ENCODE assay signal across 14 cellular contexts in genomic region chr11:67279589-67280340, GRCh38. TPM values are rescaled to one million over a fixed set of nuclear protein-coding genes. Genes with fewer than 3 reads are reported as not detected.
A peak's percentile ranks its signal among the peaks of the same experiment; 100 is the strongest.
DNase-seq lines count a peak whose midpoint lies in the region; ATAC-seq and TF ChIP-seq lines count a peak whose summit lies in the region.
"Had no signal": no experiment of that assay in that cellular context is flagged by ENCODE, and none has a peak within 500 bp of the region (broad histone marks: within the 10 kb centered on the region; RNA-seq: fewer than 3 reads in every experiment).

No MANE protein-coding gene starts in this region.

- H3K4me1 Mint-ChIP-seq in CD4-positive, alpha-beta T cell (ENCODE audit: low read depth): peaks cover 45% of the 10 kb centered on the region

- H3K27me3 Mint-ChIP-seq in CD4-positive, alpha-beta T cell: no peaks in the 10 kb centered on the region

- H3K4me3 Mint-ChIP-seq in CD4-positive, alpha-beta T cell: peak overlapping the region; percentile 34

- TF ChIP-seq POLR2A in esophagus muscularis mucosa (IDR thresholded peaks at IDR 0.05; ENCODE audit: low read depth) (no peak), lower leg skin (IDR thresholded peaks at IDR 0.05) (no peak)

- no peaks in the 10 kb centered on the region for H3K27me3 ChIP-seq in CD4-positive, alpha-beta T cell (ENCODE audit: control insufficient read depth, insufficient read depth, low read length)
- H3K27me3 ChIP-seq in esophagus muscularis mucosa (no peaks in the 10 kb centered on the region), smooth muscle cell (ENCODE audit: low read depth) (no peaks in the 10 kb centered on the region)
- H3K27me3 ChIP-seq: MG63 had no signal

- CTCF ChIA-PET in CD4-positive, alpha-beta T cell (lab: Charles Lee): interaction anchor here (1.2 to 1.6 kb wide), 4 partner anchors 9 to 38 kb away, joined by 3 to 5 read pairs (median 4); partner anchors contain the start of gene ANKRD13D
- CTCF ChIA-PET in OCI-LY7 (lab: Charles Lee; ENCODE audit: unreplicated experiment): no interaction called here

- peak overlapping the region; percentile 90 for H3K27ac Mint-ChIP-seq in CD4-positive, alpha-beta T cell

- no peak for TF ChIP-seq CTCF in CD4-positive, alpha-beta T cell (IDR thresholded peaks at IDR 0.05)
- TF ChIP-seq CTCF in OCI-LY7 (conservative IDR thresholded peaks at IDR 0.05; ENCODE audit: low read length) (no peak), esophagus muscularis mucosa (IDR thresholded peaks at IDR 0.05) (no peak), smooth muscle cell (IDR thresholded peaks at IDR 0.05; ENCODE audit: borderline replicate concordance, insufficient read depth, poor library complexity, severe bottlenecking) (no peak), lower leg skin (IDR thresholded peaks at IDR 0.05) (no peak)

- H3K9me2 ChIP-seq in OCI-LY7 (ENCODE audit: insufficient read depth, low read length): no peaks in the 10 kb centered on the region

- H3K9me3 Mint-ChIP-seq in CD4-positive, alpha-beta T cell: no peaks in the 10 kb centered on the region

- H4K20me1 ChIP-seq in OCI-LY7 (ENCODE audit: insufficient read depth, low read length) (no peaks in the 10 kb centered on the region), smooth muscle cell (ENCODE audit: low read depth) (peaks cover 37% of the 10 kb centered on the region)

- no peak overlapping the region for H3K9ac ChIP-seq in smooth muscle cell (ENCODE audit: low read depth)

- no peak for TF ChIP-seq EP300 in esophagus muscularis mucosa (IDR thresholded peaks at IDR 0.05)

- intact Hi-C loops in CD4-positive, alpha-beta T cell (cut with DNase I, micrococcal nuclease): loop anchor here in 1 of 2 experiments (10.0 kb wide), 1 partner anchor 205 kb away; the partner anchor contains the start of gene AIP
- intact Hi-C loops in OCI-LY7 (cut with micrococcal nuclease; ENCODE audit: unreplicated experiment): no loop called here
- intact Hi-C loops in esophagus muscularis mucosa (cut with DNase I): no loop called here
- intact Hi-C loops in sciatic nerve (cut with DNase I): no loop called here
- intact Hi-C loops in lower leg skin (cut with DNase I; ENCODE audit: low total_unique reads): no loop called here

- H3K4me1 ChIP-seq in OCI-LY7 (ENCODE audit: insufficient read depth, low read length, poor library complexity, severe bottlenecking) (peaks cover 45% of the 10 kb centered on the region), esophagus muscularis mucosa (peaks cover 42 to 82% (median 59%) of the 10 kb centered on the region in 4 donors), smooth muscle cell (ENCODE audit: low read depth) (peaks cover 11% of the 10 kb centered on the region)
- H3K4me1 ChIP-seq: Caco-2 had no signal

- WGBS in esophagus muscularis mucosa: 84% methylated on average over 15 of the region's 17 CpGs
- WGBS in smooth muscle cell (ENCODE audit: low lambda C conversion rate): 96% methylated on average over 17 of the region's 17 CpGs
- 86 to 89% methylated on average over 13 to 17 of the region's 17 CpGs for WGBS in lower leg skin, 2 donors

- no peak overlapping the region for H3K4me3 ChIP-seq in OCI-LY7 (ENCODE audit: low read depth, low read length, poor library complexity, severe bottlenecking)
- no peak overlapping the region for H3K4me3 ChIP-seq in esophagus muscularis mucosa
- no peak overlapping the region for H3K4me3 ChIP-seq in smooth muscle cell
- no peak overlapping the region for H3K4me3 ChIP-seq in lower leg skin (ENCODE audit: low read depth, poor library complexity, severe bottlenecking)
- H3K4me3 ChIP-seq: MG63 had no signal

- H2AFZ ChIP-seq in OCI-LY7 (ENCODE audit: low read length) (no peak overlapping the region), smooth muscle cell (ENCODE audit: low read depth) (no peak overlapping the region)

- no peaks in the 10 kb centered on the region for H3K9me3 ChIP-seq in CD4-positive, alpha-beta T cell (ENCODE audit: control insufficient read depth, low read length)
- H3K9me3 ChIP-seq in OCI-LY7 (ENCODE audit: low read length) (no peaks in the 10 kb centered on the region), esophagus muscularis mucosa (no peaks in the 10 kb centered on the region), smooth muscle cell (replicated peaks; ENCODE audit: low read depth) (no peaks in the 10 kb centered on the region)
- H3K9me3 ChIP-seq: Caco-2, MG63 had no signal

- H3K36me3 ChIP-seq in OCI-LY7 (ENCODE audit: insufficient read depth, low read length): peaks cover 96% of the 10 kb centered on the region
- H3K36me3 ChIP-seq in esophagus muscularis mucosa: peaks cover 56 to 65% (median 61%) of the 10 kb centered on the region in 4 donors
- H3K36me3 ChIP-seq in smooth muscle cell (ENCODE audit: low read depth): peaks cover 5% of the 10 kb centered on the region

- H3K79me2 ChIP-seq in OCI-LY7 (ENCODE audit: insufficient read depth, low read depth, low read length): peaks cover 49% of the 10 kb centered on the region
- peaks cover 32% of the 10 kb centered on the region for H3K79me2 ChIP-seq in smooth muscle cell (ENCODE audit: low read depth)

- peak overlapping the region; percentile 97 for H3K27ac ChIP-seq in CD4-positive, alpha-beta T cell (ENCODE audit: low read depth, low read length)
- H3K27ac ChIP-seq in OCI-LY7 (ENCODE audit: low read depth, low read length, poor library complexity, severe bottlenecking) (peak overlapping the region; percentile 98), esophagus muscularis mucosa (replicated peaks in 1 of 4) (peak overlapping the region; percentile 7 to 87 (median 76)), smooth muscle cell (ENCODE audit: low read depth) (no peak overlapping the region)

- H3K4me2 ChIP-seq in OCI-LY7 (ENCODE audit: low read length) (no peak overlapping the region), smooth muscle cell (no peak overlapping the region)

- peaks cover 86% of the 10 kb centered on the region for H3K36me3 Mint-ChIP-seq in CD4-positive, alpha-beta T cell (ENCODE audit: low read depth)

- POLR2A ChIA-PET in CD4-positive, alpha-beta T cell (lab: Charles Lee): interaction anchor here (1.5 to 5.3 kb wide), 3 partner anchors 8 to 12 kb away, joined by 3 to 191 read pairs (median 15); partner anchors contain the start of gene ANKRD13D
- POLR2A ChIA-PET in OCI-LY7 (lab: Charles Lee): interaction anchor here (1.3 kb wide), 1 partner anchor 9 kb away, joined by 3 read pairs; no protein-coding TSS in a partner anchor

- no peak for ATAC-seq in CD4-positive, alpha-beta T cell (ENCODE audit: poor library complexity)
- ATAC-seq in sciatic nerve: no peak

- H3F3A ChIP-seq in smooth muscle cell (ENCODE audit: low read depth): no peaks in the 10 kb centered on the region

- no peak for DNase-seq in CD4-positive, alpha-beta T cell
- DNase-seq in OCI-LY7 (ENCODE audit: low spot score) (no peak), esophagus muscularis mucosa (ENCODE audit: extremely low spot score) (no peak), sciatic nerve (ENCODE audit: low spot score) (peak; percentile 53), smooth muscle cell (lab: John Stamatoyannopoulos, UW; ENCODE audit: unreplicated experiment) (no peak), lower leg skin (ENCODE audit: low spot score in 2 of 2) (no peak), NCI-H524 treated with DMSO at 0.1 percent for 48 hours (lab: John Stamatoyannopoulos, UW) (no peak)
- DNase-seq: activated gamma-delta T cell treated with Interleukin-2 at 50 U/mL for 16 hours, Caco-2, cortex of kidney, foreskin fibroblast, kidney glomerular epithelial cell, MG63, NCI-H2171 had no signal

- no TSS peak for BruUV-seq in OCI-LY7 (replicated peaks; lab: Mats Ljungman, UMichigan)

RNA-seq across cellular contexts. Expression of gene ANKRD13D, which starts 9.3 kb away (rescaled TPM):
- 100 to 1,000 TPM; 160 to 161 TPM for total RNA-seq in CD4-positive, alpha-beta T cell
- total RNA-seq in OCI-LY7 (2014; rRNA removed; shearing (Covaris generic)): 101 and 136 TPM in 2 replicates
- total RNA-seq in OCI-LY7 (2022): 119 and 136 TPM in 2 replicates
- 10 to 100 TPM; 27.7 to 53.0 (median 39.5) TPM for total RNA-seq in esophagus muscularis mucosa
- total RNA-seq in sciatic nerve: 69.7 TPM
- total RNA-seq in smooth muscle cell: 29.3 and 34.7 TPM in 2 replicates
- polyA plus RNA-seq in smooth muscle cell: 52.0 and 63.2 TPM in 2 replicates
- total RNA-seq in lower leg skin: 10 to 100 TPM; 60.5 to 84.7 (median 72.8) TPM

RNA-seq across cellular contexts. Expression of gene GRK2, which starts 13.5 kb away (rescaled TPM):
- total RNA-seq in CD4-positive, alpha-beta T cell: 100 to 1,000 TPM; 309 to 325 TPM
- total RNA-seq in OCI-LY7 (2014; rRNA removed; shearing (Covaris generic)): 379 and 397 TPM in 2 replicates
- total RNA-seq in OCI-LY7 (2022) (280 and 373 TPM in 2 replicates), esophagus muscularis mucosa (10 to 100 TPM; 46.9 to 68.8 (median 59.5) TPM), sciatic nerve (61.7 TPM), smooth muscle cell (18.5 and 22.2 TPM in 2 replicates), lower leg skin (100 to 1,000 TPM in 3 of 4 donors, 10 to 100 TPM in 1; 81.1 to 127 (median 114) TPM)
- polyA plus RNA-seq in smooth muscle cell: 38.9 and 42.5 TPM in 2 replicates

RNA-seq across cellular contexts. Expression of gene SSH3, which starts 23.6 kb away (rescaled TPM):
- 1 to 10 TPM; 8.5 to 8.8 TPM for total RNA-seq in CD4-positive, alpha-beta T cell
- total RNA-seq in OCI-LY7 (2014; rRNA removed; shearing (Covaris generic)): 8.4 and 9.2 TPM in 2 replicates
- total RNA-seq in OCI-LY7 (2022) (18.5 and 22.0 TPM in 2 replicates), esophagus muscularis mucosa (10 to 100 TPM; 28.2 to 51.5 (median 44.0) TPM), sciatic nerve (40.7 TPM), smooth muscle cell (14.9 and 23.9 TPM in 2 replicates), lower leg skin (10 to 100 TPM; 58.6 to 71.0 (median 62.0) TPM)
- polyA plus RNA-seq in smooth muscle cell: 29.3 and 47.5 TPM in 2 replicates
